1 cellular context compared by ENCODE assay signal in the genomic region with DNA sequence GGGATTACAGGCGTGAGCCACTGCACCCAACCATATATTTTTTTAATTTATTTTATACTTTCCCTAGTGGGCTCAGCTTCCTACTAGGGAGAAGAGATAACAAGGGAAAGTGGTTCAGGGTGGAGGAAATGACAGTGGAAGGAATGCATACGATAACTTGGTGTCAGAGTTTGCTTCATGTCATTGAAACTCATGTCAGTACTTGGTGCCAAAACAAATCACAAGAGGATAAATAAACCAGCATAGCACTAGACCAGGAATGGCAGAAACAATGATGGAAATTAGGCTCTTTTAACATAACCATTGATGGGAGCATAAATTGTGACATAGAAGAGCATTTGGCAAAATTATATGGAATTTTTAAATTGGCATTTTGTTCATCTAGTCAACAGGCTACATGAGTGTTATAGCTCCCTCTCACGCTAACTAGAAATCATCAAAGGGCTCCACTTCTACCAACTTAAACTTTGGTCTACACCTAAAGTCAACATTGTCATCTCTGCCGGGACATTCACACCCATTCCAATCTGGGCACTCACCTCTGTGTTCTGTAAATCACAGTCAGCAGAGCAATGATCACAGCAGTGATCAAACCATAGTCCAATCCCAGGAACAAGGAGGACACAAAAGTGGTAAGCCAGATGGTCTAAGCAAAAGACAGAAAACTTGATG.
TF ChIP-seq lines count a peak whose summit lies in the region.

No MANE protein-coding gene starts in this region.

TF ChIP-seq in HepG2, 621 proteins besides CTCF, POLR2A, EP300 and RAD21 (continued from another document and continues in another):
- TF ChIP-seq, protein P1, sequence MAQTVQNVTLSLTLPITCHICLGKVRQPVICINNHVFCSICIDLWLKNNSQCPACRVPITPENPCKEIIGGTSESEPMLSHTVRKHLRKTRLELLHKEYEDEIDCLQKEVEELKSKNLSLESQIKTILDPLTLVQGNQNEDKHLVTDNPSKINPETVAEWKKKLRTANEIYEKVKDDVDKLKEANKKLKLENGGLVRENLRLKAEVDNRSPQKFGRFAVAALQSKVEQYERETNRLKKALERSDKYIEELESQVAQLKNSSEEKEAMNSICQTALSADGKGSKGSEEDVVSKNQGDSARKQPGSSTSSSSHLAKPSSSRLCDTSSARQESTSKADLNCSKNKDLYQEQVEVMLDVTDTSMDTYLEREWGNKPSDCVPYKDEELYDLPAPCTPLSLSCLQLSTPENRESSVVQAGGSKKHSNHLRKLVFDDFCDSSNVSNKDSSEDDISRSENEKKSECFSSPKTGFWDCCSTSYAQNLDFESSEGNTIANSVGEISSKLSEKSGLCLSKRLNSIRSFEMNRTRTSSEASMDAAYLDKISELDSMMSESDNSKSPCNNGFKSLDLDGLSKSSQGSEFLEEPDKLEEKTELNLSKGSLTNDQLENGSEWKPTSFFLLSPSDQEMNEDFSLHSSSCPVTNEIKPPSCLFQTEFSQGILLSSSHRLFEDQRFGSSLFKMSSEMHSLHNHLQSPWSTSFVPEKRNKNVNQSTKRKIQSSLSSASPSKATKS (CRISPR knock-in tag; IDR thresholded peaks at IDR 0.05), result no peak
- peak; percentile 16; the same call in 1 of the 2 replicates for TF ChIP-seq STAG1 (CRISPR knock-in tag; IDR thresholded peaks at IDR 0.05)
- TF ChIP-seq, protein P2, sequence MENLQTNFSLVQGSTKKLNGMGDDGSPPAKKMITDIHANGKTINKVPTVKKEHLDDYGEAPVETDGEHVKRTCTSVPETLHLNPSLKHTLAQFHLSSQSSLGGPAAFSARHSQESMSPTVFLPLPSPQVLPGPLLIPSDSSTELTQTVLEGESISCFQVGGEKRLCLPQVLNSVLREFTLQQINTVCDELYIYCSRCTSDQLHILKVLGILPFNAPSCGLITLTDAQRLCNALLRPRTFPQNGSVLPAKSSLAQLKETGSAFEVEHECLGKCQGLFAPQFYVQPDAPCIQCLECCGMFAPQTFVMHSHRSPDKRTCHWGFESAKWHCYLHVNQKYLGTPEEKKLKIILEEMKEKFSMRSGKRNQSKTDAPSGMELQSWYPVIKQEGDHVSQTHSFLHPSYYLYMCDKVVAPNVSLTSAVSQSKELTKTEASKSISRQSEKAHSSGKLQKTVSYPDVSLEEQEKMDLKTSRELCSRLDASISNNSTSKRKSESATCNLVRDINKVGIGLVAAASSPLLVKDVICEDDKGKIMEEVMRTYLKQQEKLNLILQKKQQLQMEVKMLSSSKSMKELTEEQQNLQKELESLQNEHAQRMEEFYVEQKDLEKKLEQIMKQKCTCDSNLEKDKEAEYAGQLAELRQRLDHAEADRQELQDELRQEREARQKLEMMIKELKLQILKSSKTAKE (CRISPR knock-in tag; IDR thresholded peaks at IDR 0.05; ENCODE audit: borderline replicate concordance), result peak; percentile 27; the same call in 1 of the 2 replicates
- no peak for TF ChIP-seq THYN1 (CRISPR knock-in tag; IDR thresholded peaks at IDR 0.05; ENCODE audit: borderline replicate concordance, low read depth)
- TF ChIP-seq, protein P3, sequence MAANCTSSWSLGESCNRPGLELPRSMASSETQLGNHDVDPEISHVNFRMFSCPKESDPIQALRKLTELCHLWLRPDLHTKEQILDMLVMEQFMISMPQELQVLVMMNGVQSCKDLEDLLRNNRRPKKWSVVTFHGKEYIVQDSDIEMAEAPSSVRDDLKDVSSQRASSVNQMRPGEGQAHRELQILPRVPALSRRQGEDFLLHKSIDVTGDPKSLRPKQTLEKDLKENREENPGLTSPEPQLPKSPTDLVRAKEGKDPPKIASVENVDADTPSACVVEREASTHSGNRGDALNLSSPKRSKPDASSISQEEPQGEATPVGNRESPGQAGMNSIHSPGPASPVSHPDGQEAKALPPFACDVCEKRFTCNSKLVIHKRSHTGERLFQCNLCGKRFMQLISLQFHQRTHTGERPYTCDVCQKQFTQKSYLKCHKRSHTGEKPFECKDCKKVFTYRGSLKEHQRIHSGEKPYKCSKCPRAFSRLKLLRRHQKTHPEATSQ (CRISPR knock-in tag; IDR thresholded peaks at IDR 0.05; ENCODE audit: borderline replicate concordance), result no peak
- no peak for TF ChIP-seq CHD4 (IDR thresholded peaks at IDR 0.05; ENCODE audit: borderline replicate concordance, low read length)
- TF ChIP-seq SNRNP70 (IDR thresholded peaks at IDR 0.05; ENCODE audit: low read depth, low read length), result no peak
- 0 out of 2 replicates have a peak, but pooled peaks have one; percentile 51 for TF ChIP-seq ESRRA (CRISPR knock-in tag; IDR thresholded peaks at IDR 0.05; ENCODE audit: low read depth)
- no peak for TF ChIP-seq ZNF432 (CRISPR knock-in tag; IDR thresholded peaks at IDR 0.05; ENCODE audit: borderline replicate concordance)
- TF ChIP-seq ELF1 (CRISPR knock-in tag; IDR thresholded peaks at IDR 0.05), result no peak
- TF ChIP-seq, protein P4, sequence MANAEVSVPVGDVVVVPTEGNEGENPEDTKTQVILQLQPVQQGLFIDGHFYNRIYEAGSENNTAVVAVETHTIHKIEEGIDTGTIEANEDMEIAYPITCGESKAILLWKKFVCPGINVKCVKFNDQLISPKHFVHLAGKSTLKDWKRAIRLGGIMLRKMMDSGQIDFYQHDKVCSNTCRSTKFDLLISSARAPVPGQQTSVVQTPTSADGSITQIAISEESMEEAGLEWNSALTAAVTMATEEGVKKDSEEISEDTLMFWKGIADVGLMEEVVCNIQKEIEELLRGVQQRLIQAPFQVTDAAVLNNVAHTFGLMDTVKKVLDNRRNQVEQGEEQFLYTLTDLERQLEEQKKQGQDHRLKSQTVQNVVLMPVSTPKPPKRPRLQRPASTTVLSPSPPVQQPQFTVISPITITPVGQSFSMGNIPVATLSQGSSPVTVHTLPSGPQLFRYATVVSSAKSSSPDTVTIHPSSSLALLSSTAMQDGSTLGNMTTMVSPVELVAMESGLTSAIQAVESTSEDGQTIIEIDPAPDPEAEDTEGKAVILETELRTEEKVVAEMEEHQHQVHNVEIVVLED (CRISPR knock-in tag; IDR thresholded peaks at IDR 0.05; ENCODE audit: borderline replicate concordance), result peak; percentile 30; the same call in 1 of the 2 replicates
- no peak for TF ChIP-seq PAWR (CRISPR knock-in tag; IDR thresholded peaks at IDR 0.05; ENCODE audit: borderline replicate concordance)
- no peak for TF ChIP-seq MED13 (CRISPR knock-in tag; IDR thresholded peaks at IDR 0.05)
- TF ChIP-seq TBX2 (CRISPR knock-in tag; IDR thresholded peaks at IDR 0.05; ENCODE audit: borderline replicate concordance), result peak; percentile 96
- peak; percentile 49; the same call in 1 of the 2 replicates for TF ChIP-seq ZNF816 (CRISPR knock-in tag; IDR thresholded peaks at IDR 0.05; ENCODE audit: borderline replicate concordance)
- TF ChIP-seq SOX6 (IDR thresholded peaks at IDR 0.05), result no peak
- peak; percentile 70 for TF ChIP-seq SOX6 (CRISPR knock-in tag; IDR thresholded peaks at IDR 0.05)
- no peak for TF ChIP-seq ZNF10 (CRISPR knock-in tag; IDR thresholded peaks at IDR 0.05; ENCODE audit: borderline replicate concordance, low read depth)
- no peak for TF ChIP-seq ZNF343 (CRISPR knock-in tag; IDR thresholded peaks at IDR 0.05)
- no peak for TF ChIP-seq ZNF766 (CRISPR knock-in tag; IDR thresholded peaks at IDR 0.05; ENCODE audit: borderline replicate concordance)
- no peak for TF ChIP-seq ZNF724P (CRISPR knock-in tag; IDR thresholded peaks at IDR 0.05; ENCODE audit: borderline replicate concordance)
- no peak for TF ChIP-seq GATA4 (IDR thresholded peaks at IDR 0.05; ENCODE audit: borderline replicate concordance, low read depth)
- no peak for TF ChIP-seq KAT7 (CRISPR knock-in tag; IDR thresholded peaks at IDR 0.05; ENCODE audit: borderline replicate concordance)
- no peak for TF ChIP-seq SMAD3 (CRISPR knock-in tag; IDR thresholded peaks at IDR 0.05)
- no peak for TF ChIP-seq RFX1 (IDR thresholded peaks at IDR 0.05)
- peak; percentile 63; the same call in 1 of the 2 replicates for TF ChIP-seq MED1 (CRISPR knock-in tag; IDR thresholded peaks at IDR 0.05)
- TF ChIP-seq, protein P5, sequence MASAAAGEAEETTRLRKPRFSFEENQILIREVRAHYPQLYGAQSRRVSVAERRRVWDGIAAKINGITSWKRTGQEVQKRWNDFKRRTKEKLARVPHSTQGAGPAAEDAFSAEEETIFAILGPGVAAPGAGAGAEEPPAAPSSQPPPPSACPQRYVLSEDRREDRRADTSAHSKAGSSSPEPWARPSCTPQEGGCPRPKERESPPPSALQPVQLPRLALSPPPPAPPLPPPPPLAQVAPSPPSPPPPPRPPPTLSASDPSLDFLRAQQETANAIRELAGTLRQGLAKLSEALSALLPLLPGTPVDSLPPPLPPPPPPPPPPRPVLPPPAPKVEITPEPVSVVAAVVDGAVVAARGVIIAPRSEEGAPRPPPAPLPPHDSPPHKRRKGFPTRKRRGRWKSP (CRISPR knock-in tag; IDR thresholded peaks at IDR 0.05), result 0 out of 2 replicates have a peak, but pooled peaks have one; percentile 32
- TF ChIP-seq, protein P6, sequence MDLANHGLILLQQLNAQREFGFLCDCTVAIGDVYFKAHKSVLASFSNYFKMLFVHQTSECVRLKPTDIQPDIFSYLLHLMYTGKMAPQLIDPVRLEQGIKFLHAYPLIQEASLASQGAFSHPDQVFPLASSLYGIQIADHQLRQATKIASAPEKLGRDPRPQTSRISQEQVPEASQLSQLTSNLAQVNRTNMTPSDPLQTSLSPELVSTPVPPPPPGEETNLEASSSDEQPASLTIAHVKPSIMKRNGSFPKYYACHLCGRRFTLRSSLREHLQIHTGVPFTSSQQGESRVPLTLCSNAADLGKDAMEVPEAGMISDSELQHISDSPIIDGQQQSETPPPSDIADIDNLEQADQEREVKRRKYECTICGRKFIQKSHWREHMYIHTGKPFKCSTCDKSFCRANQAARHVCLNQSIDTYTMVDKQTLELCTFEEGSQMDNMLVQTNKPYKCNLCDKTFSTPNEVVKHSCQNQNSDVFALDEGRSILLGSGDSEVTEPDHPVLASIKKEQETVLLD (CRISPR knock-in tag; IDR thresholded peaks at IDR 0.05; ENCODE audit: low read depth), result no peak
- TF ChIP-seq TSC22D2 (CRISPR knock-in tag; IDR thresholded peaks at IDR 0.05; ENCODE audit: borderline replicate concordance), result no peak
- peak; percentile 79; the same call in 1 of the 2 replicates for TF ChIP-seq RXRB (CRISPR knock-in tag; IDR thresholded peaks at IDR 0.05; ENCODE audit: borderline replicate concordance)
- no peak for TF ChIP-seq MATR3 (CRISPR knock-in tag; IDR thresholded peaks at IDR 0.05)
- TF ChIP-seq, protein P7, sequence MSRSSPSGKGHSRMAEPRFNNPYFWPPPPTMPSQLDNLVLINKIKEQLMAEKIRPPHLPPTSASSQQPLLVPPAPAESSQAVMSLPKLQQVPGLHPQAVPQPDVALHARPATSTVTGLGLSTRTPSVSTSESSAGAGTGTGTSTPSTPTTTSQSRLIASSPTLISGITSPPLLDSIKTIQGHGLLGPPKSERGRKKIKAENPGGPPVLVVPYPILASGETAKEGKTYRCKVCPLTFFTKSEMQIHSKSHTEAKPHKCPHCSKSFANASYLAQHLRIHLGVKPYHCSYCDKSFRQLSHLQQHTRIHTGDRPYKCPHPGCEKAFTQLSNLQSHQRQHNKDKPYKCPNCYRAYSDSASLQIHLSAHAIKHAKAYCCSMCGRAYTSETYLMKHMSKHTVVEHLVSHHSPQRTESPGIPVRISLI (CRISPR knock-in tag; IDR thresholded peaks at IDR 0.05; ENCODE audit: borderline replicate concordance), result no peak
- peak; percentile 97 for TF ChIP-seq ARNT (IDR thresholded peaks at IDR 0.05)
- TF ChIP-seq ZNF83 (CRISPR knock-in tag; IDR thresholded peaks at IDR 0.05; ENCODE audit: borderline replicate concordance), result no peak
- TF ChIP-seq PAX8 (CRISPR knock-in tag; IDR thresholded peaks at IDR 0.05; ENCODE audit: borderline replicate concordance), result no peak
- TF ChIP-seq, protein P8, sequence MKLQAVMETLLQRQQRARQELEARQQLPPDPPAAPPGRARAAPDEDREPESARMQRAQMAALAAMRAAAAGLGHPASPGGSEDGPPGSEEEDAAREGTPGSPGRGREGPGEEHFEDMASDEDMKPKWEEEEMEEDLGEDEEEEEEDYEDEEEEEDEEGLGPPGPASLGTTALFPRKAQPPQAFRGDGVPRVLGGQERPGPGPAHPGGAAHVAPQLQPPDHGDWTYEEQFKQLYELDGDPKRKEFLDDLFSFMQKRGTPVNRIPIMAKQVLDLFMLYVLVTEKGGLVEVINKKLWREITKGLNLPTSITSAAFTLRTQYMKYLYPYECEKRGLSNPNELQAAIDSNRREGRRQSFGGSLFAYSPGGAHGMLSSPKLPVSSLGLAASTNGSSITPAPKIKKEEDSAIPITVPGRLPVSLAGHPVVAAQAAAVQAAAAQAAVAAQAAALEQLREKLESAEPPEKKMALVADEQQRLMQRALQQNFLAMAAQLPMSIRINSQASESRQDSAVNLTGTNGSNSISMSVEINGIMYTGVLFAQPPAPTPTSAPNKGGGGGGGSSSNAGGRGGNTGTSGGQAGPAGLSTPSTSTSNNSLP (IDR thresholded peaks at IDR 0.05; ENCODE audit: low read depth, low read length), result peak; percentile 88
- no peak for TF ChIP-seq FOXP1 (IDR thresholded peaks at IDR 0.05)
- peak; percentile 62 for TF ChIP-seq FOXP1 (CRISPR knock-in tag; IDR thresholded peaks at IDR 0.05)
- TF ChIP-seq REPIN1 (CRISPR knock-in tag; IDR thresholded peaks at IDR 0.05; ENCODE audit: borderline replicate concordance, low read depth), result no peak; the same call in 1 of the 2 replicates
- TF ChIP-seq CHCHD3 (CRISPR knock-in tag; IDR thresholded peaks at IDR 0.05), result no peak
- TF ChIP-seq, protein P9, sequence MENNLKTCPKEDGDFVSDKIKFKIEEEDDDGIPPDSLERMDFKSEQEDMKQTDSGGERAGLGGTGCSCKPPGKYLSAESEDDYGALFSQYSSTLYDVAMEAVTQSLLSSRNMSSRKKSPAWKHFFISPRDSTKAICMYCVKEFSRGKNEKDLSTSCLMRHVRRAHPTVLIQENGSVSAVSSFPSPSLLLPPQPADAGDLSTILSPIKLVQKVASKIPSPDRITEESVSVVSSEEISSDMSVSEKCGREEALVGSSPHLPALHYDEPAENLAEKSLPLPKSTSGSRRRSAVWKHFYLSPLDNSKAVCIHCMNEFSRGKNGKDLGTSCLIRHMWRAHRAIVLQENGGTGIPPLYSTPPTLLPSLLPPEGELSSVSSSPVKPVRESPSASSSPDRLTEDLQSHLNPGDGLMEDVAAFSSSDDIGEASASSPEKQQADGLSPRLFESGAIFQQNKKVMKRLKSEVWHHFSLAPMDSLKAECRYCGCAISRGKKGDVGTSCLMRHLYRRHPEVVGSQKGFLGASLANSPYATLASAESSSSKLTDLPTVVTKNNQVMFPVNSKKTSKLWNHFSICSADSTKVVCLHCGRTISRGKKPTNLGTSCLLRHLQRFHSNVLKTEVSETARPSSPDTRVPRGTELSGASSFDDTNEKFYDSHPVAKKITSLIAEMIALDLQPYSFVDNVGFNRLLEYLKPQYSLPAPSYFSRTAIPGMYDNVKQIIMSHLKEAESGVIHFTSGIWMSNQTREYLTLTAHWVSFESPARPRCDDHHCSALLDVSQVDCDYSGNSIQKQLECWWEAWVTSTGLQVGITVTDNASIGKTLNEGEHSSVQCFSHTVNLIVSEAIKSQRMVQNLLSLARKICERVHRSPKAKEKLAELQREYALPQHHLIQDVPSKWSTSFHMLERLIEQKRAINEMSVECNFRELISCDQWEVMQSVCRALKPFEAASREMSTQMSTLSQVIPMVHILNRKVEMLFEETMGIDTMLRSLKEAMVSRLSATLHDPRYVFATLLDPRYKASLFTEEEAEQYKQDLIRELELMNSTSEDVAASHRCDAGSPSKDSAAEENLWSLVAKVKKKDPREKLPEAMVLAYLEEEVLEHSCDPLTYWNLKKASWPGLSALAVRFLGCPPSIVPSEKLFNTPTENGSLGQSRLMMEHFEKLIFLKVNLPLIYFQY (CRISPR knock-in tag; IDR thresholded peaks at IDR 0.05; ENCODE audit: borderline replicate concordance), result no peak
- no peak for TF ChIP-seq KDM5B (CRISPR knock-in tag; IDR thresholded peaks at IDR 0.05; ENCODE audit: borderline replicate concordance)
- peak; percentile 54 for TF ChIP-seq BCL6 (CRISPR knock-in tag; IDR thresholded peaks at IDR 0.05)
